ENCODE assay signal across 15 cellular contexts in genomic region chr15:93333826-93334225, GRCh38.
DNase-seq lines count a peak whose midpoint lies in the region; ATAC-seq and TF ChIP-seq lines count a peak whose summit lies in the region.
"Had no signal": no experiment of that assay in that cellular context is flagged by ENCODE, and none has a peak within 500 bp of the region (broad histone marks: within the 10 kb centered on the region; RNA-seq: fewer than 3 reads in every experiment).

No MANE protein-coding gene starts in this region.

- ATAC-seq in gastroesophageal sphincter (no peak), left lung (no peak), GM18909 (IDR thresholded peaks at IDR 0.05; ENCODE audit: poor library complexity, unreplicated experiment) (no peak), GM18517 (IDR thresholded peaks at IDR 0.05; ENCODE audit: unreplicated experiment) (no peak)
- ATAC-seq: activated CD8-positive, alpha-beta T cell treated with anti-CD3 and anti-CD28 coated beads, Interleukin-2, amount 10 ng/mL, durations not matched to agents 7 days and 5 days; T-helper 17 cell had no signal

- TF ChIP-seq POLR2A in gastroesophageal sphincter (IDR thresholded peaks at IDR 0.05), result no peak

- H3K4me1 Mint-ChIP-seq in glutamatergic neuron (ENCODE audit: low read depth, unreplicated experiment) (peaks cover 15% of the 10 kb centered on the region), nephron (peaks cover 38% of the 10 kb centered on the region)

- peaks cover 3% of the 10 kb centered on the region for H3K9me3 Mint-ChIP-seq in glutamatergic neuron (ENCODE audit: unreplicated experiment)
- peaks cover 8% of the 10 kb centered on the region for H3K9me3 Mint-ChIP-seq in nephron

- H3K27ac Mint-ChIP-seq in glutamatergic neuron (ENCODE audit: unreplicated experiment), result no peak overlapping the region
- H3K27ac Mint-ChIP-seq in nephron, result peak overlapping the region; percentile 21 to 69 (median 35)
- H3K27ac Mint-ChIP-seq: activated CD8-positive, alpha-beta T cell treated with anti-CD3 and anti-CD28 coated beads, Interleukin-2, amount 10 ng/mL, durations not matched to agents 7 days and 5 days; T-helper 17 cell had no signal

- TF ChIP-seq EP300 in gastroesophageal sphincter (IDR thresholded peaks at IDR 0.05), result no peak

- TF ChIP-seq CTCF in glutamatergic neuron (IDR thresholded peaks at IDR 0.05; ENCODE audit: partially characterized antibody, unreplicated experiment) (peak; percentile 40), nephron (IDR thresholded peaks at IDR 0.05; ENCODE audit: unreplicated experiment in 3 of 3) (peak; percentile 21 to 33 (median 24)), gastroesophageal sphincter (IDR thresholded peaks at IDR 0.05) (no peak), left lung (IDR thresholded peaks at IDR 0.05) (peak in 1 of 2 donors; percentile 14)

- no peaks in the 10 kb centered on the region for H3K36me3 ChIP-seq in HUES6 (ENCODE audit: control insufficient read depth, insufficient read depth, low read length)
- H3K36me3 ChIP-seq in gastroesophageal sphincter, result no peaks in the 10 kb centered on the region
- no peaks in the 10 kb centered on the region for H3K36me3 ChIP-seq in left lung
- H3K36me3 ChIP-seq: breast epithelium had no signal

- WGBS in gastroesophageal sphincter (ENCODE audit: low coverage in 1 of 2), 2 donors, result 60 to 66% methylated on average over 1 to 4 of the region's 6 CpGs

- DNase-seq in ELF-1 (ENCODE audit: low read depth, low spot score) (peak; percentile 60), glutamatergic neuron (no peak), left lung (no peak)
- DNase-seq: activated CD8-positive, alpha-beta T cell treated with anti-CD3 and anti-CD28 coated beads, Interleukin-2, amount 10 ng/mL, durations not matched to agents 7 days and 5 days; dermis blood vessel endothelial cell; HCEC 1CT; NCI-H187; stimulated activated CD4-positive, alpha-beta T cell treated with anti-CD3 and anti-CD28 coated beads, Interleukin-4, amount 100 ng/mL, for 1 hour; T-helper 17 cell had no signal

- H3K27me3 Mint-ChIP-seq in glutamatergic neuron (ENCODE audit: unreplicated experiment) (peaks cover 3% of the 10 kb centered on the region), nephron (ENCODE audit: low read depth) (peaks cover 34% of the 10 kb centered on the region)

- intact Hi-C loops in left lung (cut with DNase I), result no loop called here

- H3K9ac ChIP-seq in HUES6 (ENCODE audit: low read length), result peak overlapping the region; percentile 5

- H3K36me3 Mint-ChIP-seq in glutamatergic neuron (ENCODE audit: unreplicated experiment) (no peaks in the 10 kb centered on the region), nephron (ENCODE audit: low read depth) (no peaks in the 10 kb centered on the region)

- H3K27me3 ChIP-seq in HUES6 (ENCODE audit: control insufficient read depth, insufficient read depth, low read length) (peaks cover 71% of the 10 kb centered on the region), gastroesophageal sphincter (peaks cover 6% of the 10 kb centered on the region), left lung (peaks cover 6 to 58% of the 10 kb centered on the region in 2 donors)
- H3K27me3 ChIP-seq: breast epithelium had no signal

- H3K4me1 ChIP-seq in HUES6 (ENCODE audit: control insufficient read depth, insufficient read depth, low read length) (peaks cover 25% of the 10 kb centered on the region), gastroesophageal sphincter (peaks cover 0 to 17% (median 0%) of the 10 kb centered on the region in 3 donors), left lung (no peaks in the 10 kb centered on the region)
- H3K4me1 ChIP-seq: breast epithelium had no signal

- H3K4me3 Mint-ChIP-seq in glutamatergic neuron (ENCODE audit: unreplicated experiment), result peak overlapping the region; percentile 53
- peak overlapping the region in 1 of 3 experiments; percentile 30 for H3K4me3 Mint-ChIP-seq in nephron
- H3K4me3 Mint-ChIP-seq: activated CD8-positive, alpha-beta T cell treated with anti-CD3 and anti-CD28 coated beads, Interleukin-2, amount 10 ng/mL, durations not matched to agents 7 days and 5 days; T-helper 17 cell had no signal

- H3K9me3 ChIP-seq in HUES6 (ENCODE audit: control insufficient read depth, insufficient read depth, low read depth, low read length), result peaks cover 4% of the 10 kb centered on the region; the same call in 1 of the 2 replicates
- H3K9me3 ChIP-seq in gastroesophageal sphincter, result no peaks in the 10 kb centered on the region
- no peaks in the 10 kb centered on the region for H3K9me3 ChIP-seq in left lung
- H3K9me3 ChIP-seq: breast epithelium had no signal

- H3K4me3 ChIP-seq in HUES6 (ENCODE audit: low read depth, low read length) (peak overlapping the region; percentile 39; the same call in 1 of the 2 replicates), gastroesophageal sphincter (no peak overlapping the region), left lung (no peak overlapping the region)
- H3K4me3 ChIP-seq: breast epithelium had no signal

- H3K27ac ChIP-seq in HUES6 (ENCODE audit: low read depth, low read length) (no peak overlapping the region), gastroesophageal sphincter (no peak overlapping the region), left lung (no peak overlapping the region)
- H3K27ac ChIP-seq: breast epithelium had no signal

Comparison
In these comparisons a context has a peak if more than half of its experiments do, and no peak if none do; other contexts are left out.
1. CTCF ChIP-seq: peak in glutamatergic neuron (single experiment) and nephron (3 of 3); none in gastroesophageal sphincter (0 of 4).